In genomic region chr6:116221067-116221466, GRCh38 we compare ENCODE assay signal across 3 cellular contexts.
TF ChIP-seq lines count a peak whose summit lies in the region.

No MANE protein-coding gene starts in this region.

TF ChIP-seq in GM23338, 12 proteins besides CTCF, POLR2A, EP300 and RAD21 (continues in another document):
- no peak for TF ChIP-seq POLR2AphosphoS5 (IDR thresholded peaks at IDR 0.05; ENCODE audit: low read depth)
- TF ChIP-seq, protein P1, sequence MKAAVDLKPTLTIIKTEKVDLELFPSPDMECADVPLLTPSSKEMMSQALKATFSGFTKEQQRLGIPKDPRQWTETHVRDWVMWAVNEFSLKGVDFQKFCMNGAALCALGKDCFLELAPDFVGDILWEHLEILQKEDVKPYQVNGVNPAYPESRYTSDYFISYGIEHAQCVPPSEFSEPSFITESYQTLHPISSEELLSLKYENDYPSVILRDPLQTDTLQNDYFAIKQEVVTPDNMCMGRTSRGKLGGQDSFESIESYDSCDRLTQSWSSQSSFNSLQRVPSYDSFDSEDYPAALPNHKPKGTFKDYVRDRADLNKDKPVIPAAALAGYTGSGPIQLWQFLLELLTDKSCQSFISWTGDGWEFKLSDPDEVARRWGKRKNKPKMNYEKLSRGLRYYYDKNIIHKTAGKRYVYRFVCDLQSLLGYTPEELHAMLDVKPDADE (IDR thresholded peaks at IDR 0.05): no peak
- TF ChIP-seq EZH2 (IDR thresholded peaks at IDR 0.05; ENCODE audit: low read depth, unreplicated experiment): no peak
- TF ChIP-seq JUNB (IDR thresholded peaks at IDR 0.05; ENCODE audit: unreplicated experiment): no peak
- no peak for TF ChIP-seq EZH2phosphoT487 (IDR thresholded peaks at IDR 0.05; ENCODE audit: unreplicated experiment)
- TF ChIP-seq ZNF114 (CRISPR knock-in tag; IDR thresholded peaks at IDR 0.05): no peak
- no peak for TF ChIP-seq NANOG (IDR thresholded peaks at IDR 0.05; ENCODE audit: borderline replicate concordance)
- no peak for TF ChIP-seq CREB1 (CRISPR knock-in tag; IDR thresholded peaks at IDR 0.05; ENCODE audit: low read depth)
- no peak for TF ChIP-seq ZNF331 (CRISPR knock-in tag; IDR thresholded peaks at IDR 0.05; ENCODE audit: low read depth)
- TF ChIP-seq REST (IDR thresholded peaks at IDR 0.05; ENCODE audit: unreplicated experiment): no peak
- no peak for TF ChIP-seq STAT1 (IDR thresholded peaks at IDR 0.05; ENCODE audit: unreplicated experiment)

TF ChIP-seq in endothelial cell of umbilical vein, 7 proteins besides CTCF, POLR2A, EP300 and RAD21:
- TF ChIP-seq POLR2AphosphoS5 (IDR thresholded peaks at IDR 0.05; ENCODE audit: insufficient read depth, low read depth, low read length) (no peak), FOS (IDR thresholded peaks at IDR 0.05; ENCODE audit: borderline replicate concordance, insufficient read depth, low read length) (peak; percentile 62), JUN (IDR thresholded peaks at IDR 0.05; ENCODE audit: borderline replicate concordance, insufficient read depth, insufficient read length, low read depth) (peak; percentile 43)

TF ChIP-seq in neural cell, 6 proteins besides CTCF, POLR2A, EP300 and RAD21:
- TF ChIP-seq TAF1 (IDR thresholded peaks at IDR 0.05; ENCODE audit: low read depth) (no peak), EZH2 (IDR thresholded peaks at IDR 0.05; ENCODE audit: borderline replicate concordance, insufficient read depth, low read length, poor library complexity, severe bottlenecking) (no peak)
TF ChIP-seq in neural cell: peak in this region for 0.
